ENCODE assay signal across 11 cellular contexts in the genomic region with DNA sequence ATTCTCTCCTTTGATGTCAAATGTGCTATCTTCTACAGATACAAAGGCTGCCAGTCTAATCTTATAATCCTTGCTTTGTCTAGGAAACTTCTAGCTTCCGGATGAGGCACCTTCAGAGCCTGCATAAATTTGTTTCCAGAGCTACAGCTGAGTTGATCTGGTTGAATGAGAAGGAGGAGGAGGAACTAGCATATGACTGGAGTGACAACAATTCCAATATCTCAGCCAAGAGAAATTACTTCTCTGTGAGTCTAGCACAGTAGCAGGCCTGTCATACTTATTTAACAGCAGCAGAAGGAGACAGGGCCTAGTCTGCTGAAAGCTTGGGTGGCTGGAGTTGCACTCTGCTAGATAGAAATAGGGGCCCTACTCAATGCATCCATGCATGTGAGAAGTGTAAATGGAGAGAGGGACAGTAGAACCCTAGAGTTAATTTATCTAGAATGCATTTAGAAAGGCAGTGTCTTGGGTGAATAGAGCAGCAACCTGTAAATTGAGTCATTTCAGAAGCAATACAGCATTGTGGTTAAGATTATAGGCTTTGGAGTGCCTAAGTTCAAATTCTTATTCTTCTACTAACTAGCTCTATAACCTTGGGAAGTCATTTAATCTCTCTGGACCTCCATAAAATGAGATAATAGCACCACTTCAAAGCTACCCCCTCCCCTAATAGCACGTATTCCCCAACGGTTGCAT.
DNase-seq lines count a peak whose midpoint lies in the region; ATAC-seq, FAIRE-seq and TF ChIP-seq lines count a peak whose summit lies in the region.
"Had no signal": no experiment of that assay in that cellular context is flagged by ENCODE, and none has a peak within 500 bp of the region (broad histone marks: within the 10 kb centered on the region; RNA-seq: fewer than 3 reads in every experiment).

No MANE protein-coding gene starts in this region.

- TF ChIP-seq CTCF in osteoblast (IDR thresholded peaks at IDR 0.05; ENCODE audit: extremely low read depth, low read depth, low read length): no peak

- no peak overlapping the region for H3K4me2 ChIP-seq in osteoblast (ENCODE audit: insufficient read depth, low read length)

- no peaks in the 10 kb centered on the region for H3K9me3 ChIP-seq in osteoblast (ENCODE audit: low read depth, low read length)
- H3K9me3 ChIP-seq: colonic mucosa had no signal

- H3K79me2 ChIP-seq in osteoblast (ENCODE audit: insufficient read depth, low read length): no peaks in the 10 kb centered on the region

- no peak for FAIRE-seq in RCC 7860 (lab: Jason Lieb, UNC)
- FAIRE-seq: TTC549 had no signal

- DNase-seq in COLO829 (ENCODE audit: low spot score) (peak; percentile 64), NCI-H2107 treated with DMSO at 0.1 percent for 48 hours (lab: John Stamatoyannopoulos, UW; ENCODE audit: unreplicated experiment) (peak; percentile 99), osteoblast (ENCODE audit: insufficient read length, low spot score, missing footprints) (peak; percentile 69), RCC 7860 (ENCODE audit: low spot score) (no peak), COLO668 (lab: John Stamatoyannopoulos, UW; ENCODE audit: unreplicated experiment) (no peak)
- DNase-seq: colonic mucosa, DND-41, RPMI8226 had no signal

- H3K27me3 ChIP-seq in osteoblast (ENCODE audit: insufficient read depth, low read length): no peaks in the 10 kb centered on the region
- H3K27me3 ChIP-seq: colonic mucosa had no signal

- peaks cover 7% of the 10 kb centered on the region for H4K20me1 ChIP-seq in osteoblast (ENCODE audit: insufficient read depth, low read length)

- H3K27ac ChIP-seq in osteoblast (ENCODE audit: low read depth, low read length): peak overlapping the region; percentile 57
- H3K27ac ChIP-seq: colonic mucosa had no signal

- H3K4me1 ChIP-seq in osteoblast (ENCODE audit: insufficient read depth, low read length): peaks cover 26% of the 10 kb centered on the region
- H3K4me1 ChIP-seq: colonic mucosa had no signal

- no peak overlapping the region for H2AFZ ChIP-seq in osteoblast (ENCODE audit: low read length)

- H3K36me3 ChIP-seq in osteoblast (ENCODE audit: insufficient read depth, low read length): peaks cover 61% of the 10 kb centered on the region
- H3K36me3 ChIP-seq: colonic mucosa had no signal

- no peak overlapping the region for H3K4me3 ChIP-seq in osteoblast (ENCODE audit: insufficient read depth, low read length)
- H3K4me3 ChIP-seq: colonic mucosa had no signal

- ATAC-seq in esophagus mucosa: peak; percentile 89
- ATAC-seq in HG03280 (IDR thresholded peaks at IDR 0.05; ENCODE audit: unreplicated experiment): no peak

Comparison
In these comparisons a context has a peak if more than half of its experiments do, and no peak if none do; other contexts are left out.
1. DNase-seq: peak in COLO829 (single experiment), NCI-H2107 treated with DMSO at 0.1 percent for 48 hours (single experiment) and osteoblast (single experiment); none in RCC 7860 (single experiment) and COLO668 (single experiment).